8 cellular contexts compared by ENCODE assay signal in the genomic region with DNA sequence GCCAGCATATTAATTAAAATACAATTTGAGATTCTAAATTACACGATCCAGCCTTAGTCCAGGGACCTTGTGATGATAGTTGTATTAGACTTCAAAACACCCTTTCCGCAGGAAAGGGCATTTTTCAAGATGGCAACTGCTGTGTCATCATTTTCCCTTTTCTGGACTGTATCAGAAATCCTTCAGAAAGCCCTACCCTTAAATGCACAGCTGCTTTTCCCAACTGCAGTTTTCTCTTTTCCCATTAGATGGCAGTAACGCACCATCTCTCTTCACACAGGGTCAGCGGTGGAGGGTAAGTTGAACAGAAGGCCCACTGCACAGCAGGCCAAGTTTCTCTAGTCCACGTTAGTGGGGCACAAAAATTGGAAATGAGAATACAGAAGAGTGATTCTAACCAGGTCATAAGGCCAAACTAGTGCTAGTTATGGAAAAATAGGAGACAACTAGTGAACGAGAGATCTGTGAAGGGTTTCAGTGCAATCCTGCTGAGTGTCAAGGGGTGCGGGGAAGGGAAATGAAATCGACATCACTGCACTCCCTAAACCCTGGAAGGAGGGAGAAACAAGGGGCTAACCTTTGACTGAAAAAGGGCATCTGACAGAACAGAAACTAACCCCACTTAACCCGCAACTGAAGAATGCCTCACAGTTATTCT.
A peak's percentile ranks its signal among the peaks of the same experiment; 100 is the strongest.
DNase-seq lines count a peak whose midpoint lies in the region; ATAC-seq, FAIRE-seq and TF ChIP-seq lines count a peak whose summit lies in the region.

No MANE protein-coding gene starts in this region.

- H3K4me3 ChIP-seq in brain microvascular endothelial cell (ENCODE audit: low read depth, low read length): no peak overlapping the region

- no peak overlapping the region for H3K4me3 Mint-ChIP-seq in T-helper 2 cell treated with Interferon-gamma antibody and Interleukin-4, amounts not matched to agents 5 μg/mL and 100 μg/mL, for 36 hours

- DNase-seq in AG08395 (ENCODE audit: low spot score) (peak; percentile 91), GM18507 (ENCODE audit: extremely low spot score, insufficient read length, low read depth) (peak; percentile 53), NCI-H2081 (lab: John Stamatoyannopoulos, UW) (peak; percentile 87 to 88), brain microvascular endothelial cell (peak; percentile 81), inferior parietal cortex (ENCODE audit: extremely low spot score) (peak; percentile 97)
- DNase-seq in T-helper 2 cell treated with Interferon-gamma antibody and Interleukin-4, amounts not matched to agents 5 μg/mL and 100 μg/mL, for 36 hours (ENCODE audit: low spot score): peak; percentile 57
- peak in 2 of 3 donors; percentile 35 to 91 for DNase-seq in stimulated activated CD4-positive, alpha-beta T cell treated with anti-CD3 and anti-CD28 coated beads, Interleukin-12 subunit alpha, Interleukin-12 subunit beta, amount 100 ng/mL, for 48 hours (ENCODE audit: low read depth in 2 of 3, low spot score in 1 of 3)

- in situ Hi-C loops in brain microvascular endothelial cell (cut with HindIII; ENCODE audit: low pct_ligation_motif_present, low sequenced_read_pairs): no loop called here

- no peaks in the 10 kb centered on the region for H3K9me3 Mint-ChIP-seq in T-helper 2 cell treated with Interferon-gamma antibody and Interleukin-4, amounts not matched to agents 5 μg/mL and 100 μg/mL, for 36 hours

- no peak for ATAC-seq in HG02852 (IDR thresholded peaks at IDR 0.05; ENCODE audit: unreplicated experiment)

- peaks cover 18% of the 10 kb centered on the region for H3K4me1 Mint-ChIP-seq in T-helper 2 cell treated with Interferon-gamma antibody and Interleukin-4, amounts not matched to agents 5 μg/mL and 100 μg/mL, for 36 hours (ENCODE audit: low read depth)

- peak; percentile 91 for TF ChIP-seq CTCF in brain microvascular endothelial cell (IDR thresholded peaks at IDR 0.05; ENCODE audit: low read depth, low read length, missing control alignments)

- H3K36me3 Mint-ChIP-seq in T-helper 2 cell treated with Interferon-gamma antibody and Interleukin-4, amounts not matched to agents 5 μg/mL and 100 μg/mL, for 36 hours (ENCODE audit: low read depth): no peaks in the 10 kb centered on the region

- peaks cover 10% of the 10 kb centered on the region for H3K27me3 Mint-ChIP-seq in T-helper 2 cell treated with Interferon-gamma antibody and Interleukin-4, amounts not matched to agents 5 μg/mL and 100 μg/mL, for 36 hours (ENCODE audit: low read depth)

- no peaks in the 10 kb centered on the region for H3K27me3 ChIP-seq in brain microvascular endothelial cell (replicated peaks)

- H3K27ac Mint-ChIP-seq in T-helper 2 cell treated with Interferon-gamma antibody and Interleukin-4, amounts not matched to agents 5 μg/mL and 100 μg/mL, for 36 hours: no peak overlapping the region

- peak; percentile 84 for FAIRE-seq in GM18507 (lab: Jason Lieb, UNC)

- H3K27ac ChIP-seq in brain microvascular endothelial cell: no peak overlapping the region

- no peaks in the 10 kb centered on the region for H3K36me3 ChIP-seq in brain microvascular endothelial cell (replicated peaks)
